In the genomic region with DNA sequence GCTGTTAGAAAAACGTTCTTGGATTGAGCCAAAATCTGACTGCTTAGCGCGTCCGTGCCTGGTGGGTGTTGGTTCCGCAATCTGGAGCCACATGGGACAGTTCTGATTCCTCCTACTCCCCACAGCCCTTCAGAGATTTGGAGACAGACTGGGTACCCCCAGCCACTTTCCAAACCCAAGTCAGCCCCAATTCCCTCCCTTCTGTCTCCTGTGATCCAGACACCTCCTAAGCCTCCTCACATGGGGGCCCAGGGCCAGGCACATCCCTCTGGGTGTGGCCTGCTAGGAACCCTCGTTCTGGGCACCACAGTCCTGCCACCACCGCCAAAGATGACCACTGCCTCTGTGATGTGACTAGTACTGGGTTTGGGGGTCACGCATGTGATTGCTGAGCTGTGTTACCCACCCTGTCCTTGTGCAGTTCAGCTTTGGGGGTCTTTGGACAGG, we compare ENCODE assay signal across 37 cellular contexts. TPM values are rescaled to one million over a fixed set of nuclear protein-coding genes. Genes with fewer than 3 reads are reported as not detected.
DNase-seq lines count a peak whose midpoint lies in the region; ATAC-seq, FAIRE-seq and TF ChIP-seq lines count a peak whose summit lies in the region.
"Had no signal": no experiment of that assay in that cellular context is flagged by ENCODE, and none has a peak within 500 bp of the region (broad histone marks: within the 10 kb centered on the region; RNA-seq: fewer than 3 reads in every experiment).

No MANE protein-coding gene starts in this region.

- H3K9ac ChIP-seq in H1 (replicated peaks in 1 of 4; ENCODE audit: extremely low read depth in 1 of 4, low read depth in 3 of 4, low read length in 3 of 4), result no peak overlapping the region
- H3K9ac ChIP-seq in mesenchymal stem cell (ENCODE audit: low read length), result peak overlapping the region; percentile 57
- H3K9ac ChIP-seq: SK-N-SH had no signal

- H2AK5ac ChIP-seq in H1 (ENCODE audit: low read depth, low read length) (no peak overlapping the region), mesenchymal stem cell (ENCODE audit: low read length, severe bottlenecking) (no peak overlapping the region)

- H2BK15ac ChIP-seq in H1 (ENCODE audit: low read length) (no peak overlapping the region), mesenchymal stem cell (ENCODE audit: low read depth, poor library complexity, severe bottlenecking) (no peak overlapping the region)

- H2BK120ac ChIP-seq in H1 (replicated peaks; ENCODE audit: low read depth, low read length) (no peak overlapping the region), mesenchymal stem cell (ENCODE audit: low read depth, low read length) (no peak overlapping the region)

- no peak overlapping the region for H3K4me2 ChIP-seq in H1 (ENCODE audit: insufficient read depth in 1 of 2, low read depth in 2 of 2, low read length in 2 of 2)
- no peak overlapping the region for H3K4me2 ChIP-seq in mesenchymal stem cell (ENCODE audit: low read length, poor library complexity, severe bottlenecking)
- H3K4me2 ChIP-seq: SK-N-SH had no signal

- H3K23me2 ChIP-seq in H1 (ENCODE audit: low read depth, low read length), result no peaks in the 10 kb centered on the region

- H4K20me1 ChIP-seq in H1 (replicated peaks in 1 of 2; ENCODE audit: control insufficient read depth in 1 of 2, insufficient read depth in 2 of 2, low read length in 2 of 2), result no peaks in the 10 kb centered on the region

- H3K27ac Mint-ChIP-seq in stimulated activated memory B cell treated with anti-CD40 and anti-IgM and Interleukin-4, amounts not matched to agents 10 μg/mL and 1 μg/mL and 100 μg/mL, for 72 hours, result no peak overlapping the region
- H3K27ac Mint-ChIP-seq: activated CD4-positive, alpha-beta memory T cell treated with anti-CD3 and anti-CD28 coated beads, Interleukin-2, amount 10 ng/mL, durations not matched to agents 7 days and 5 days; activated naive CD4-positive, alpha-beta T cell treated with anti-CD3 and anti-CD28 coated beads, Interleukin-2, amount 10 ng/mL, durations not matched to agents 7 days and 5 days; activated T-helper 17 cell treated with anti-CD3 and anti-CD28 coated beads, Interleukin-2, amount 50 U/mL, for 72 hours; mesothelial cell of epicardium had no signal

- peaks cover 0 to 33% (median 0%) of the 10 kb centered on the region in 9 donors for H3K36me3 ChIP-seq in heart left ventricle
- no peaks in the 10 kb centered on the region for H3K36me3 ChIP-seq in H1 (ENCODE audit: control insufficient read depth in 2 of 4, insufficient read depth in 4 of 4, low read length in 3 of 4)
- H3K36me3 ChIP-seq in mesenchymal stem cell (ENCODE audit: control insufficient read depth in 1 of 2, insufficient read depth in 2 of 2, low read depth in 1 of 2, low read length in 2 of 2), result peaks cover 0 to 5% of the 10 kb centered on the region in 2 experiments
- H3K36me3 ChIP-seq in vagina, result no peaks in the 10 kb centered on the region
- H3K36me3 ChIP-seq: left lung had no signal

- H3K9me3 Mint-ChIP-seq in stimulated activated memory B cell treated with anti-CD40 and anti-IgM and Interleukin-4, amounts not matched to agents 10 μg/mL and 1 μg/mL and 100 μg/mL, for 72 hours, result no peaks in the 10 kb centered on the region
- H3K9me3 Mint-ChIP-seq: activated CD4-positive, alpha-beta memory T cell treated with anti-CD3 and anti-CD28 coated beads, Interleukin-2, amount 10 ng/mL, durations not matched to agents 7 days and 5 days; activated naive CD4-positive, alpha-beta T cell treated with anti-CD3 and anti-CD28 coated beads, Interleukin-2, amount 10 ng/mL, durations not matched to agents 7 days and 5 days; activated T-helper 17 cell treated with anti-CD3 and anti-CD28 coated beads, Interleukin-2, amount 50 U/mL, for 72 hours; CD8-positive, alpha-beta memory T cell; mesothelial cell of epicardium had no signal

- no peak overlapping the region for H4K5ac ChIP-seq in H1 (ENCODE audit: insufficient read length, low read depth, low read length)

- H3K4me3 ChIP-seq in heart left ventricle (no peak overlapping the region), H1 (ENCODE audit: extremely low read depth in 1 of 4, insufficient read depth in 2 of 4, low read depth in 3 of 4, low read length in 4 of 4) (no peak overlapping the region), mesenchymal stem cell (ENCODE audit: insufficient read depth in 1 of 2, low read depth in 1 of 2, low read length in 2 of 2) (no peak overlapping the region), vagina (no peak overlapping the region)
- H3K4me3 ChIP-seq: left lung, testis had no signal

- H2BK20ac ChIP-seq in H1 (ENCODE audit: low read length), result no peak overlapping the region

- H4K8ac ChIP-seq in H1 (ENCODE audit: extremely low read depth, insufficient read depth, low read length), result peak overlapping the region; percentile 73; the same call in 1 of the 2 replicates
- no peak overlapping the region for H4K8ac ChIP-seq in mesenchymal stem cell (ENCODE audit: low read length)

- H3K27me3 ChIP-seq in heart left ventricle, result no peaks in the 10 kb centered on the region
- H3K27me3 ChIP-seq in H1 (replicated peaks in 1 of 4; ENCODE audit: control insufficient read depth in 3 of 4, extremely low read depth in 1 of 4, insufficient read depth in 3 of 4, low read length in 3 of 4), result no peaks in the 10 kb centered on the region
- H3K27me3 ChIP-seq in mesenchymal stem cell (ENCODE audit: control insufficient read depth in 1 of 2, insufficient read depth in 1 of 2, low read length in 2 of 2), result peaks cover 0 to 2% of the 10 kb centered on the region in 2 experiments
- no peaks in the 10 kb centered on the region for H3K27me3 ChIP-seq in vagina
- H3K27me3 ChIP-seq: testis had no signal

- H3K14ac ChIP-seq in H1 (ENCODE audit: insufficient read length), result no peak overlapping the region
- no peak overlapping the region for H3K14ac ChIP-seq in mesenchymal stem cell (ENCODE audit: low read length in 2 of 2)

- H3K23ac ChIP-seq in H1 (ENCODE audit: insufficient read length), result no peak overlapping the region
- no peak overlapping the region for H3K23ac ChIP-seq in mesenchymal stem cell (ENCODE audit: low read length in 2 of 2)

- H3K9me3 ChIP-seq in heart left ventricle (no peaks in the 10 kb centered on the region), H1 (ENCODE audit: insufficient read depth in 2 of 2, low read depth in 1 of 2, low read length in 1 of 2) (no peaks in the 10 kb centered on the region), mesenchymal stem cell (ENCODE audit: control insufficient read depth, low read length) (no peaks in the 10 kb centered on the region), vagina (no peaks in the 10 kb centered on the region)
- H3K9me3 ChIP-seq: left lung, SK-N-SH, testis had no signal

- H2BK5ac ChIP-seq in H1 (ENCODE audit: low read depth, low read length) (no peak overlapping the region), mesenchymal stem cell (ENCODE audit: low read depth, low read length, poor library complexity, severe bottlenecking) (no peak overlapping the region)

- ATAC-seq in heart left ventricle, result peak in 1 of 4 donors; percentile 15
- ATAC-seq in stimulated activated memory B cell treated with anti-CD40 and anti-IgM and Interleukin-4, amounts not matched to agents 10 μg/mL and 1 μg/mL and 100 μg/mL, for 72 hours, result no peak
- ATAC-seq: activated CD4-positive, CD25-positive, alpha-beta regulatory T cell treated with anti-CD3 and anti-CD28 coated beads, Interleukin-2, amount 50 U/mL, for 24 hours; activated T-helper 17 cell treated with anti-CD3 and anti-CD28 coated beads, Interleukin-2, amount 50 U/mL, for 72 hours; left lung; naive thymus-derived CD4-positive, alpha-beta T cell had no signal

- peak in 1 of 5 donors; percentile 45 for DNase-seq in heart left ventricle
- no peak for DNase-seq in cardiac septum (ENCODE audit: low spot score)
- DNase-seq in H1 (ENCODE audit: low read depth in 1 of 2, low spot score in 2 of 2), result no peak
- no peak for DNase-seq in mesenchymal stem cell
- peak; percentile 80 to 84 for DNase-seq in vagina (ENCODE audit: extremely low spot score in 2 of 2)
- DNase-seq in NCI-H510A (lab: John Stamatoyannopoulos, UW), result no peak
- DNase-seq in NCI-H2081 treated with DMSO at 0.1 percent for 48 hours (lab: John Stamatoyannopoulos, UW), result no peak
- DNase-seq: activated CD4-positive, alpha-beta memory T cell treated with anti-CD3 and anti-CD28 coated beads, Interleukin-2, amount 10 ng/mL, durations not matched to agents 7 days and 5 days; activated naive CD4-positive, alpha-beta T cell treated with anti-CD3 and anti-CD28 coated beads, Interleukin-2, amount 10 ng/mL, durations not matched to agents 7 days and 5 days; CD8-positive, alpha-beta memory T cell; HCEC 1CT; left lung; naive thymus-derived CD4-positive, alpha-beta T cell; NCI-H1105; NCI-H187 treated with DMSO at 0.1 percent for 48 hours; NCI-H526 treated with DMSO at 0.1 percent for 48 hours; NK-92 treated with Interleukin-12 subunit alpha and Interleukin-12 subunit beta, amount 100 ng/mL, for 24 hours; occipital lobe; SK-N-SH; stimulated activated naive CD4-positive, alpha-beta T cell treated with Interleukin-2 at 50 U/mL for 16 hours; testis had no signal

- H3K79me2 ChIP-seq in H1 (ENCODE audit: control insufficient read depth in 1 of 2, insufficient read depth in 2 of 2, low read length in 2 of 2), result no peaks in the 10 kb centered on the region

- TF ChIP-seq EP300 in H1 (IDR thresholded peaks at IDR 0.05; ENCODE audit: borderline replicate concordance in 1 of 2, low read depth in 2 of 2, low read length in 2 of 2), result no peak

- TF ChIP-seq CTCF in heart left ventricle (IDR thresholded peaks at IDR 0.05), result no peak
- no peak for TF ChIP-seq CTCF in H1 (IDR thresholded peaks at IDR 0.05; ENCODE audit: control extremely low read depth in 1 of 3, insufficient read depth in 1 of 3, low read depth in 1 of 3, low read length in 3 of 3)
- TF ChIP-seq CTCF in vagina (IDR thresholded peaks at IDR 0.05), result no peak

- FAIRE-seq in H1 (lab: Jason Lieb, UNC), result no peak
- FAIRE-seq: endothelial cell of umbilical vein, HTR-8/SVneo, islet of Langerhans had no signal

- TF ChIP-seq POLR2A in heart left ventricle (IDR thresholded peaks at IDR 0.05) (no peak), H1 (IDR thresholded peaks at IDR 0.05; ENCODE audit: control extremely low read depth in 1 of 2, low read depth in 2 of 2, low read length in 2 of 2) (no peak), vagina (IDR thresholded peaks at IDR 0.05) (no peak)

- H3K4me1 Mint-ChIP-seq in stimulated activated memory B cell treated with anti-CD40 and anti-IgM and Interleukin-4, amounts not matched to agents 10 μg/mL and 1 μg/mL and 100 μg/mL, for 72 hours, result peaks cover 62% of the 10 kb centered on the region

- H3K4me1 ChIP-seq in heart left ventricle (peaks cover 0 to 57% (median 16%) of the 10 kb centered on the region in 12 donors), H1 (replicated peaks in 1 of 4; ENCODE audit: control insufficient read depth in 3 of 4, insufficient read depth in 4 of 4, low read length in 3 of 4) (no peaks in the 10 kb centered on the region; a peak in 1 of 7 replicates), mesenchymal stem cell (ENCODE audit: control insufficient read depth, insufficient read depth, low read depth, low read length) (no peaks in the 10 kb centered on the region), vagina (no peaks in the 10 kb centered on the region)
- H3K4me1 ChIP-seq: left lung had no signal

- WGBS in heart left ventricle, 4 donors, result 51 to 78% (median 57%) methylated on average over 8 of the region's 8 CpGs
- 96% methylated on average over 8 of the region's 8 CpGs; no CpG with 5 or more reads in 1 of the 2 experiments for WGBS in H1 (ENCODE audit: extremely low coverage in 1 of 2, insufficient coverage in 1 of 2, insufficient read length in 1 of 2, insufficient replicate concordance in 2 of 2, low coverage in 1 of 2, low lambda C conversion rate in 2 of 2, missing lambda C conversion rate in 1 of 2), 2 experiments
- 86% methylated on average over 8 of the region's 8 CpGs for WGBS in mesenchymal stem cell

- H3K79me1 ChIP-seq in H1 (ENCODE audit: low read depth, low read length), result no peaks in the 10 kb centered on the region
- H3K79me1 ChIP-seq in mesenchymal stem cell (replicated peaks; ENCODE audit: low read length, poor library complexity, severe bottlenecking), result no peaks in the 10 kb centered on the region

- H3K4ac ChIP-seq in H1 (replicated peaks; ENCODE audit: insufficient read length, low read depth, low read length) (no peak overlapping the region), mesenchymal stem cell (ENCODE audit: low read depth in 1 of 2, low read length in 2 of 2) (no peak overlapping the region)

- no peak for TF ChIP-seq RAD21 in H1 (IDR thresholded peaks at IDR 0.05 in 1 of 2, conservative IDR thresholded peaks at IDR 0.05 in 1 of 2; ENCODE audit: low read depth in 2 of 2, low read length in 2 of 2)

- H3K56ac ChIP-seq in H1 (replicated peaks; ENCODE audit: insufficient read length, low read depth, low read length), result no peak overlapping the region

- intact Hi-C loops in heart left ventricle (cut with DNase I), result loop anchor here in 2 of 10 donors (5.0 kb wide), 2 partner anchors 47 to 97 kb away; a partner anchor contains a TSS
- intact Hi-C loops in cardiac septum (cut with DNase I), result loop anchor here (10.0 kb wide), 1 partner anchor 410 kb away; a partner anchor contains a TSS
- intact Hi-C loops in vagina (cut with DNase I), result no loop called here

- no peak overlapping the region for H2BK12ac ChIP-seq in H1 (ENCODE audit: low read depth, low read length)
- H2BK12ac ChIP-seq in mesenchymal stem cell (ENCODE audit: low read length in 2 of 2), result no peak overlapping the region

- H3K18ac ChIP-seq in H1 (ENCODE audit: extremely low read depth, low read length), result no peak overlapping the region
- no peak overlapping the region for H3K18ac ChIP-seq in mesenchymal stem cell (ENCODE audit: low read depth in 1 of 2, low read length in 2 of 2)

- H3K27ac ChIP-seq in heart left ventricle (peak overlapping the region in 8 of 12 donors; percentile 14 to 58 (median 36)), H1 (ENCODE audit: low read depth, low read length) (no peak overlapping the region), mesenchymal stem cell (ENCODE audit: low read length, poor library complexity, severe bottlenecking) (no peak overlapping the region), vagina (no peak overlapping the region)
- H3K27ac ChIP-seq: left lung, testis had no signal

- H3K27me3 Mint-ChIP-seq in stimulated activated memory B cell treated with anti-CD40 and anti-IgM and Interleukin-4, amounts not matched to agents 10 μg/mL and 1 μg/mL and 100 μg/mL, for 72 hours, result no peaks in the 10 kb centered on the region

- CTCF ChIA-PET in H1 (lab: Charles Lee; ENCODE audit: partially characterized antibody), result interaction anchor here (1.9 to 2.3 kb wide), 2 partner anchors 27 to 100 kb away, joined by 5 read pairs; no protein-coding TSS in a partner anchor

- no peaks in the 10 kb centered on the region for H3K36me3 Mint-ChIP-seq in stimulated activated memory B cell treated with anti-CD40 and anti-IgM and Interleukin-4, amounts not matched to agents 10 μg/mL and 1 μg/mL and 100 μg/mL, for 72 hours
- H3K36me3 Mint-ChIP-seq: activated naive CD4-positive, alpha-beta T cell treated with anti-CD3 and anti-CD28 coated beads, Interleukin-2, amount 10 ng/mL, durations not matched to agents 7 days and 5 days; brain; CD8-positive, alpha-beta memory T cell; mesothelial cell of epicardium had no signal

- H3K4me3 Mint-ChIP-seq in stimulated activated memory B cell treated with anti-CD40 and anti-IgM and Interleukin-4, amounts not matched to agents 10 μg/mL and 1 μg/mL and 100 μg/mL, for 72 hours, result no peak overlapping the region
- H3K4me3 Mint-ChIP-seq: activated CD4-positive, alpha-beta memory T cell treated with anti-CD3 and anti-CD28 coated beads, Interleukin-2, amount 10 ng/mL, durations not matched to agents 7 days and 5 days; activated naive CD4-positive, alpha-beta T cell treated with anti-CD3 and anti-CD28 coated beads, Interleukin-2, amount 10 ng/mL, durations not matched to agents 7 days and 5 days; activated T-helper 17 cell treated with anti-CD3 and anti-CD28 coated beads, Interleukin-2, amount 50 U/mL, for 72 hours; brain; CD8-positive, alpha-beta memory T cell; mesothelial cell of epicardium; naive thymus-derived CD4-positive, alpha-beta T cell had no signal

- POLR2A ChIA-PET in H1 (lab: Charles Lee; ENCODE audit: partially characterized antibody), result no interaction called here

- no peak overlapping the region for H4K91ac ChIP-seq in H1 (replicated peaks; ENCODE audit: insufficient read length, low read length)
- no peak overlapping the region for H4K91ac ChIP-seq in mesenchymal stem cell (ENCODE audit: low read length)

- H2AFZ ChIP-seq in H1 (ENCODE audit: low read length) (no peak overlapping the region), mesenchymal stem cell (ENCODE audit: low read depth, low read length) (no peak overlapping the region)

RNA-seq across cellular contexts. Expression of a gene that starts 4.8 kb away (rescaled TPM):
- total RNA-seq in heart left ventricle, result 10 to 100 TPM; 31.9 to 80.3 (median 43.9) TPM
- polyA plus RNA-seq in heart left ventricle, result 100 to 1,000 TPM in 1 of 2 donors, 10 to 100 TPM in 1; 25.6 to 102 TPM
- 36.4 TPM for total RNA-seq in cardiac septum
- not detected in 2 replicates for total RNA-seq in H1 (2021; fragmentation: NEBNext Ultra II Directional; extraction: Animal tissue kit (Norgen Biotek cat#: 25700))
- polyA plus RNA-seq in H1 (2011; rRNA removed), result 0.05 TPM in 1 of 2 replicates, not detected in the other
- polyA plus RNA-seq in H1 (2011; cell fraction: cytosol; rRNA removed), result not detected
- polyA plus RNA-seq in H1 (2011; cell fraction: nucleus; rRNA removed), result 0.19 TPM
- 0.16 TPM in 1 of 4 replicates, not detected in the others for polyA plus RNA-seq in H1 (2012, experiment 1 of 2)
- not detected for polyA plus RNA-seq in H1 (2012, experiment 2 of 2)
- not detected for polyA plus RNA-seq in H1 (2013, experiment 1 of 2)
- not detected for polyA plus RNA-seq in H1 (2013, experiment 2 of 2)
- not detected in 2 replicates for polyA minus RNA-seq in H1 (2011; rRNA and poly(A)+ RNA removed)
- not detected for polyA minus RNA-seq in H1 (2011; cell fraction: cytosol; rRNA and poly(A)+ RNA removed)
- polyA minus RNA-seq in H1 (2011; cell fraction: nucleus; rRNA and poly(A)+ RNA removed), result not detected
- polyA plus RNA-seq in mesenchymal stem cell (2013, experiment 1 of 2), result not detected
- polyA plus RNA-seq in mesenchymal stem cell (2013, experiment 2 of 2), result not detected
- 2.7 TPM for total RNA-seq in vagina
- total RNA-seq: A172; activated CD4-positive, alpha-beta memory T cell treated with anti-CD3 and anti-CD28 coated beads, Interleukin-2, amount 10 ng/mL, durations not matched to agents 7 days and 5 days; activated T-helper 17 cell treated with anti-CD3 and anti-CD28 coated beads, Interleukin-2, amount 50 U/mL, for 72 hours; CD8-positive, alpha-beta memory T cell; chondrocyte; endothelial cell of umbilical vein; naive thymus-derived CD4-positive, alpha-beta T cell; T-helper 1 cell treated with Interleukin-12 subunit alpha and Interleukin-12 subunit beta and Interleukin-4 antibody, amounts not matched to agents 30 ng/mL and 1 ng/mL, for 36 hours had no signal
- polyA plus RNA-seq: CD8-positive, alpha-beta memory T cell; naive thymus-derived CD4-positive, alpha-beta T cell; SK-N-SH had no signal

RNA-seq across cellular contexts. Expression of a gene that starts 44.6 kb away (rescaled TPM):
- total RNA-seq in heart left ventricle (1 to 10 TPM in 1 of 9 donors, under 1 TPM in 1, not detected in 7; 0.85 to 5.4 TPM), cardiac septum (not detected), vagina (not detected)
- polyA plus RNA-seq in heart left ventricle (not detected), H1 (2011; rRNA removed) (not detected in 2 replicates)
- not detected in 2 replicates for total RNA-seq in H1 (2021; fragmentation: NEBNext Ultra II Directional; extraction: Animal tissue kit (Norgen Biotek cat#: 25700))
- not detected for polyA plus RNA-seq in H1 (2011; cell fraction: cytosol; rRNA removed)
- polyA plus RNA-seq in H1 (2011; cell fraction: nucleus; rRNA removed), result not detected
- polyA plus RNA-seq in H1 (2012, experiment 1 of 2), result not detected in 4 replicates
- polyA plus RNA-seq in H1 (2012, experiment 2 of 2), result not detected
- not detected for polyA plus RNA-seq in H1 (2013, experiment 1 of 2)
- not detected for polyA plus RNA-seq in H1 (2013, experiment 2 of 2)
- not detected in 2 replicates for polyA minus RNA-seq in H1 (2011; rRNA and poly(A)+ RNA removed)
- polyA minus RNA-seq in H1 (2011; cell fraction: cytosol; rRNA and poly(A)+ RNA removed), result not detected
- not detected for polyA minus RNA-seq in H1 (2011; cell fraction: nucleus; rRNA and poly(A)+ RNA removed)
- not detected for polyA plus RNA-seq in mesenchymal stem cell (2013, experiment 1 of 2)
- not detected for polyA plus RNA-seq in mesenchymal stem cell (2013, experiment 2 of 2)
- total RNA-seq: A172; activated CD4-positive, alpha-beta memory T cell treated with anti-CD3 and anti-CD28 coated beads, Interleukin-2, amount 10 ng/mL, durations not matched to agents 7 days and 5 days; activated T-helper 17 cell treated with anti-CD3 and anti-CD28 coated beads, Interleukin-2, amount 50 U/mL, for 72 hours; CD8-positive, alpha-beta memory T cell; chondrocyte; endothelial cell of umbilical vein; fibroblast of lung; glomerular endothelial cell; left lung; mesothelial cell of epicardium; naive thymus-derived CD4-positive, alpha-beta T cell; occipital lobe; pulmonary artery endothelial cell; skeletal muscle tissue; T-helper 1 cell treated with Interleukin-12 subunit alpha and Interleukin-12 subunit beta and Interleukin-4 antibody, amounts not matched to agents 30 ng/mL and 1 ng/mL, for 36 hours; urinary bladder had no signal
- polyA plus RNA-seq: CD8-positive, alpha-beta memory T cell; endothelial cell of umbilical vein; fibroblast of lung; naive thymus-derived CD4-positive, alpha-beta T cell; SK-N-SH; urinary bladder had no signal

Comparison
In these comparisons a context has a peak if more than half of its experiments do, and no peak if none do; other contexts are left out.
1. DNase-seq: peak in vagina (2 of 2); none in cardiac septum (single experiment), H1 (0 of 2), mesenchymal stem cell (single experiment), NCI-H510A (single experiment) and NCI-H2081 treated with DMSO at 0.1 percent for 48 hours (single experiment).
2. H3K27ac ChIP-seq: peak in heart left ventricle (8 of 12); none in H1 (single experiment), mesenchymal stem cell (single experiment) and vagina (single experiment).